ENCODE assay signal across 8 cellular contexts in the genomic region with DNA sequence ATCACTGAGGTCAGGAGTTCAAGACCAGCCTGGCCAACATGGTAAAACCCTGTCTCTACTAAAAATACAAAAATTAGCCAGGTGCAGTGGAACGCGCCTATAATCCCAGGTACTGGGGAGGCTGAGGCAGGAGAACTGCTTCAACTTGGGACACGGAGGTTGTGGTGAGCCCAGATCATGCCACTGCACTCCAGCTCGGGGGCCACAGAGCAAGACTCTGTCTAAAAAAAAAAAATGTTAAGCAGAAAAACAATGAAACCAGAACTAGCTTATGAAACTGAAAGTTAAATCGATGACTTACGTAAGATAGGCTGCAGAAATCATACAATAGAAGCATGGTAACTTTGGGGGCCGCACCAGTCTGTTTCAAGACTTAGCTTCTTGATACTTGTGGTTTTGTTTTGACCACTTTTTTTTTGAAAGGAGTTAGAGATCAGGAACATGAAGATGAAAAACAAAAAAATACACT. TPM values are rescaled to one million over a fixed set of nuclear protein-coding genes. Genes with fewer than 3 reads are reported as not detected.
DNase-seq lines count a peak whose midpoint lies in the region; ATAC-seq and TF ChIP-seq lines count a peak whose summit lies in the region.

No MANE protein-coding gene starts in this region.

- H3K4me3 ChIP-seq in upper lobe of left lung = peak overlapping the region in 1 of 4 donors; percentile 0
- H3K4me3 ChIP-seq in brain microvascular endothelial cell (ENCODE audit: low read depth, low read length) = no peak overlapping the region
- H3K4me3 ChIP-seq in foreskin fibroblast (ENCODE audit: low read depth in 1 of 2, low read length in 2 of 2) = no peak overlapping the region

- peak; percentile 43 for DNase-seq in activated CD4-positive, alpha-beta T cell treated with anti-CD3 and anti-CD28 coated beads for 1 hour
- DNase-seq in globus pallidus (ENCODE audit: low spot score) = peak; percentile 30
- peak in 1 of 2 donors; percentile 25 for DNase-seq in upper lobe of left lung
- no peak for DNase-seq in brain microvascular endothelial cell
- no peak for DNase-seq in NCI-H128 (lab: John Stamatoyannopoulos, UW; ENCODE audit: unreplicated experiment)
- no peak for DNase-seq in foreskin fibroblast

- H3K27ac ChIP-seq in upper lobe of left lung (peak overlapping the region; percentile 45 to 75 (median 60)), brain microvascular endothelial cell (no peak overlapping the region)

- no peaks in the 10 kb centered on the region for H3K27me3 ChIP-seq in upper lobe of left lung
- no peaks in the 10 kb centered on the region for H3K27me3 ChIP-seq in brain microvascular endothelial cell (replicated peaks)

- no peak for TF ChIP-seq EP300 in upper lobe of left lung (IDR thresholded peaks at IDR 0.05)

- no peaks in the 10 kb centered on the region for H3K4me1 ChIP-seq in upper lobe of left lung

- TF ChIP-seq CTCF in upper lobe of left lung (IDR thresholded peaks at IDR 0.05) (no peak), brain microvascular endothelial cell (IDR thresholded peaks at IDR 0.05; ENCODE audit: low read depth, low read length, missing control alignments) (no peak), foreskin fibroblast (IDR thresholded peaks at IDR 0.05; ENCODE audit: low read depth, low read length) (no peak)

- in situ Hi-C loops in brain microvascular endothelial cell (cut with HindIII; ENCODE audit: low pct_ligation_motif_present, low sequenced_read_pairs) = no loop called here

- H3K36me3 ChIP-seq in upper lobe of left lung (no peaks in the 10 kb centered on the region), brain microvascular endothelial cell (replicated peaks) (no peaks in the 10 kb centered on the region)

- ATAC-seq in GM19397 (IDR thresholded peaks at IDR 0.05; ENCODE audit: unreplicated experiment) = peak; percentile 90
- ATAC-seq in HG03175 (IDR thresholded peaks at IDR 0.05; ENCODE audit: unreplicated experiment) = peak; percentile 97
- ATAC-seq in upper lobe of left lung (ENCODE audit: low FRiP score in 2 of 2) = peak in 1 of 2 donors; percentile 36

- no peaks in the 10 kb centered on the region for H3K9me3 ChIP-seq in upper lobe of left lung

- no peak for TF ChIP-seq POLR2A in upper lobe of left lung (IDR thresholded peaks at IDR 0.05)

- 72 to 82% methylated on average over 7 of the region's 7 CpGs for WGBS in upper lobe of left lung, 2 donors

RNA-seq across cellular contexts. Expression of a gene that starts 6.2 kb away (rescaled TPM):
- 1 to 10 TPM; 2.2 to 7.5 (median 3.6) TPM for total RNA-seq in upper lobe of left lung

Comparison
In these comparisons a context has a peak if more than half of its experiments do, and no peak if none do; other contexts are left out.
1. DNase-seq: peak in activated CD4-positive, alpha-beta T cell treated with anti-CD3 and anti-CD28 coated beads for 1 hour (single experiment) and globus pallidus (single experiment); none in brain microvascular endothelial cell (single experiment), NCI-H128 (single experiment) and foreskin fibroblast (0 of 2).